In genomic region chr2:236818281-236819045, GRCh38 we compare ENCODE assay signal across 20 cellular contexts.
A peak's percentile ranks its signal among the peaks of the same experiment; 100 is the strongest.
DNase-seq lines count a peak whose midpoint lies in the region; ATAC-seq and TF ChIP-seq lines count a peak whose summit lies in the region.
"Had no signal": no experiment of that assay in that cellular context is flagged by ENCODE, and none has a peak within 500 bp of the region (broad histone marks: within the 10 kb centered on the region; RNA-seq: fewer than 3 reads in every experiment).

No MANE protein-coding gene starts in this region.

- POLR2A ChIA-PET in WTC11 (lab: Charles Lee) (no interaction called here), OCI-LY7 (lab: Charles Lee) (no interaction called here), PC-3 (lab: Charles Lee; ENCODE audit: unreplicated experiment) (no interaction called here)

- peaks cover 10% of the 10 kb centered on the region for H3K4me1 Mint-ChIP-seq in WTC11
- peaks cover 5% of the 10 kb centered on the region for H3K4me1 Mint-ChIP-seq in GM23338
- H3K4me1 Mint-ChIP-seq: CD8-positive, alpha-beta memory T cell had no signal

- H3F3A ChIP-seq in PC-3 (ENCODE audit: low read length, unreplicated experiment) (no peaks in the 10 kb centered on the region), GM23338 (replicated peaks; ENCODE audit: low read depth) (no peaks in the 10 kb centered on the region)

- H2AFZ ChIP-seq in OCI-LY7 (ENCODE audit: low read length) (no peak overlapping the region), PC-3 (ENCODE audit: low read length) (no peak overlapping the region), GM23338 (no peak overlapping the region)

- no peak for TF ChIP-seq CTCF in WTC11 (IDR thresholded peaks at IDR 0.05)
- no peak for TF ChIP-seq CTCF in OCI-LY7 (conservative IDR thresholded peaks at IDR 0.05; ENCODE audit: low read length)
- TF ChIP-seq CTCF in PC-3 (conservative IDR thresholded peaks at IDR 0.05; ENCODE audit: low read depth, low read length) = no peak
- TF ChIP-seq CTCF in GM23338 (conservative IDR thresholded peaks at IDR 0.05; ENCODE audit: low read depth in 2 of 2) = no peak

- no TSS peak for BruUV-seq in OCI-LY7 (replicated peaks; lab: Mats Ljungman, UMichigan)
- BruUV-seq in PC-3 (replicated peaks; lab: Mats Ljungman, UMichigan) = no TSS peak

- no peaks in the 10 kb centered on the region for H3K4me1 ChIP-seq in OCI-LY7 (ENCODE audit: insufficient read depth, low read length, poor library complexity, severe bottlenecking)
- 0 out of 2 replicates have a peak, but pooled peaks cover 2% of the 10 kb centered on the region for H3K4me1 ChIP-seq in PC-3 (ENCODE audit: insufficient read depth, low read length)
- peaks cover 5% of the 10 kb centered on the region for H3K4me1 ChIP-seq in GM23338 (ENCODE audit: insufficient read depth)

- H3K27me3 Mint-ChIP-seq in WTC11 (ENCODE audit: low read depth) (no peaks in the 10 kb centered on the region; the same call in 1 of the 2 replicates), GM23338 (ENCODE audit: insufficient read depth, low read depth, poor library complexity) (peaks cover 8% of the 10 kb centered on the region)

- H4K20me1 ChIP-seq in OCI-LY7 (ENCODE audit: insufficient read depth, low read length) (no peaks in the 10 kb centered on the region), PC-3 (ENCODE audit: low read length) (no peaks in the 10 kb centered on the region), GM23338 (replicated peaks; ENCODE audit: insufficient read depth) (no peaks in the 10 kb centered on the region)
- H4K20me1 ChIP-seq: BLaER1 treated with 17β-estradiol and CSF1 and Interleukin-3, amounts not matched to agents 10 nM and 100 nM had no signal

- H3K27ac ChIP-seq in OCI-LY7 (ENCODE audit: low read depth, low read length, poor library complexity, severe bottlenecking) (no peak overlapping the region), PC-3 (ENCODE audit: low read length) (no peak overlapping the region), GM23338 (ENCODE audit: low read depth) (no peak overlapping the region)
- H3K27ac ChIP-seq: BLaER1 treated with 17β-estradiol and CSF1 and Interleukin-3, amounts not matched to agents 10 nM and 100 nM had no signal

- H3K4me2 ChIP-seq in OCI-LY7 (ENCODE audit: low read length) = no peak overlapping the region
- H3K4me2 ChIP-seq in PC-3 (ENCODE audit: low read length) = no peak overlapping the region
- no peak overlapping the region for H3K4me2 ChIP-seq in GM23338
- H3K4me2 ChIP-seq: BLaER1 treated with 17β-estradiol and CSF1 and Interleukin-3, amounts not matched to agents 10 nM and 100 nM; SK-N-SH had no signal

- H3K27me3 ChIP-seq in H7 (ENCODE audit: control insufficient read depth, insufficient read depth, low read length) (no peaks in the 10 kb centered on the region), PC-3 (ENCODE audit: low read length) (no peaks in the 10 kb centered on the region), GM23338 (ENCODE audit: insufficient read depth) (no peaks in the 10 kb centered on the region)
- H3K27me3 ChIP-seq: BLaER1 treated with 17β-estradiol and CSF1 and Interleukin-3, amounts not matched to agents 10 nM and 100 nM; MG63 had no signal

- CTCF ChIA-PET in WTC11 (lab: Charles Lee) = interaction anchor here (0.7 kb wide), 1 partner anchor 38 kb away, joined by 3 read pairs; no protein-coding TSS in a partner anchor
- CTCF ChIA-PET in OCI-LY7 (lab: Charles Lee; ENCODE audit: unreplicated experiment) = no interaction called here
- CTCF ChIA-PET in PC-3 (lab: Charles Lee) = no interaction called here

- peak; percentile 42 for DNase-seq in COLO668 (lab: John Stamatoyannopoulos, UW; ENCODE audit: unreplicated experiment)
- peak; percentile 35 for DNase-seq in H7
- DNase-seq in WTC11 (ENCODE audit: low spot score) = no peak
- DNase-seq in left kidney (ENCODE audit: low read depth, low spot score) = peak; percentile 48
- DNase-seq in OCI-LY7 (ENCODE audit: low spot score) = no peak
- DNase-seq in PC-3 = no peak
- no peak for DNase-seq in GM23338 (ENCODE audit: low spot score)
- DNase-seq: CD8-positive, alpha-beta memory T cell; H9; IMR-90; Karpas-422; MG63; NCI-H1092; NCI-H1436 treated with DMSO at 0.1 percent for 48 hours; NCI-H2081 treated with DMSO at 0.1 percent for 48 hours; NCI-H524 treated with DMSO at 0.1 percent for 48 hours; SHP77; SK-N-SH had no signal

- H3K9me2 ChIP-seq in OCI-LY7 (ENCODE audit: insufficient read depth, low read length) (no peaks in the 10 kb centered on the region), PC-3 (replicated peaks; ENCODE audit: low read length) (no peaks in the 10 kb centered on the region), GM23338 (ENCODE audit: insufficient read depth) (peaks cover 6% of the 10 kb centered on the region; the same call in 1 of the 2 replicates)
- H3K9me2 ChIP-seq: SK-N-SH had no signal

- ATAC-seq in WTC11 (no peak), HG03521 (IDR thresholded peaks at IDR 0.05; ENCODE audit: unreplicated experiment) (no peak), PC-3 (no peak), GM23338 (no peak)

- H3K9me3 Mint-ChIP-seq in WTC11 (peaks cover 20% of the 10 kb centered on the region), GM23338 (peaks cover 6% of the 10 kb centered on the region)

- H3K36me3 ChIP-seq in H7 (replicated peaks; ENCODE audit: control insufficient read depth, insufficient read depth, low read length) (no peaks in the 10 kb centered on the region), OCI-LY7 (ENCODE audit: insufficient read depth, low read length) (no peaks in the 10 kb centered on the region), PC-3 (ENCODE audit: low read depth, low read length) (no peaks in the 10 kb centered on the region), GM23338 (ENCODE audit: insufficient read depth) (no peaks in the 10 kb centered on the region)
- H3K36me3 ChIP-seq: BLaER1 treated with 17β-estradiol and CSF1 and Interleukin-3, amounts not matched to agents 10 nM and 100 nM; MG63 had no signal

- no peak overlapping the region for H3K4me3 ChIP-seq in H7 (ENCODE audit: insufficient read depth, low read depth, low read length)
- no peak overlapping the region for H3K4me3 ChIP-seq in OCI-LY7 (ENCODE audit: low read depth, low read length, poor library complexity, severe bottlenecking)
- no peak overlapping the region for H3K4me3 ChIP-seq in PC-3 (ENCODE audit: low read length)
- H3K4me3 ChIP-seq in GM23338 = no peak overlapping the region
- H3K4me3 ChIP-seq: BLaER1 treated with 17β-estradiol and CSF1 and Interleukin-3, amounts not matched to agents 10 nM and 100 nM; MG63 had no signal

- peaks cover 3% of the 10 kb centered on the region; the same call in 1 of the 2 replicates for H3K36me3 Mint-ChIP-seq in WTC11
- H3K36me3 Mint-ChIP-seq in GM23338 (ENCODE audit: low read depth) = no peaks in the 10 kb centered on the region; the same call in 2 of the 3 replicates
- H3K36me3 Mint-ChIP-seq: CD8-positive, alpha-beta memory T cell had no signal

- H3K4me3 Mint-ChIP-seq in WTC11 = no peak overlapping the region
- H3K4me3 Mint-ChIP-seq in GM23338 = no peak overlapping the region
- H3K4me3 Mint-ChIP-seq: CD8-positive, alpha-beta memory T cell; H9 had no signal

- H3K27ac Mint-ChIP-seq in WTC11 (no peak overlapping the region), GM23338 (no peak overlapping the region)
- H3K27ac Mint-ChIP-seq: H9 had no signal

- H3K79me2 ChIP-seq in OCI-LY7 (ENCODE audit: insufficient read depth, low read depth, low read length) = no peaks in the 10 kb centered on the region
- no peaks in the 10 kb centered on the region for H3K79me2 ChIP-seq in PC-3 (ENCODE audit: low read length)
- H3K79me2 ChIP-seq in GM23338 (replicated peaks; ENCODE audit: insufficient read depth) = no peaks in the 10 kb centered on the region

- no peak overlapping the region for H3K9ac ChIP-seq in PC-3 (ENCODE audit: low read length)
- H3K9ac ChIP-seq: BLaER1 treated with 17β-estradiol and CSF1 and Interleukin-3, amounts not matched to agents 10 nM and 100 nM; SK-N-SH had no signal

- no peaks in the 10 kb centered on the region for H3K9me3 ChIP-seq in OCI-LY7 (ENCODE audit: low read length)
- H3K9me3 ChIP-seq in PC-3 (ENCODE audit: low read length) = no peaks in the 10 kb centered on the region
- H3K9me3 ChIP-seq: MG63, SK-N-SH had no signal

- intact Hi-C loops in OCI-LY7 (cut with micrococcal nuclease; ENCODE audit: unreplicated experiment) (no loop called here), PC-3 (cut with micrococcal nuclease) (no loop called here)

TF ChIP-seq in WTC11, 78 proteins besides CTCF, POLR2A, EP300 and RAD21:
- TF ChIP-seq ZNF423 (CRISPR knock-in tag; IDR thresholded peaks at IDR 0.05) (peak; percentile 58; the same call in 1 of the 2 replicates), E2F1 (CRISPR knock-in tag; IDR thresholded peaks at IDR 0.05) (no peak)
TF ChIP-seq in WTC11: peak in this region for 1.

TF ChIP-seq in GM23338, 12 proteins besides CTCF, POLR2A, EP300 and RAD21 (continues in another document):
- TF ChIP-seq EZH2phosphoT487 (IDR thresholded peaks at IDR 0.05; ENCODE audit: unreplicated experiment) = no peak
- no peak for TF ChIP-seq POLR2AphosphoS5 (IDR thresholded peaks at IDR 0.05; ENCODE audit: low read depth)
- TF ChIP-seq ZNF331 (CRISPR knock-in tag; IDR thresholded peaks at IDR 0.05; ENCODE audit: low read depth) = no peak
- TF ChIP-seq EZH2 (IDR thresholded peaks at IDR 0.05; ENCODE audit: low read depth, unreplicated experiment) = no peak
- no peak for TF ChIP-seq NANOG (IDR thresholded peaks at IDR 0.05; ENCODE audit: borderline replicate concordance)

Comparison
In these comparisons a context has a peak if more than half of its experiments do, and no peak if none do; other contexts are left out.
1. DNase-seq: peak in COLO668 (single experiment), H7 (single experiment) and left kidney (single experiment); none in WTC11 (single experiment), OCI-LY7 (single experiment), PC-3 (single experiment) and GM23338 (single experiment).